14 cellular contexts compared by ENCODE assay signal in genomic region chr7:107208046-107208458, GRCh38. TPM values are rescaled to one million over a fixed set of nuclear protein-coding genes. Genes with fewer than 3 reads are reported as not detected.
DNase-seq lines count a peak whose midpoint lies in the region; ATAC-seq and TF ChIP-seq lines count a peak whose summit lies in the region.
"Had no signal": no experiment of that assay in that cellular context is flagged by ENCODE, and none has a peak within 500 bp of the region (broad histone marks: within the 10 kb centered on the region; RNA-seq: fewer than 3 reads in every experiment).

No MANE protein-coding gene starts in this region.

- no peak overlapping the region for H3K4me3 Mint-ChIP-seq in activated T-helper 17 cell treated with anti-CD3 and anti-CD28 coated beads, Interleukin-2, amount 50 U/mL, for 72 hours

- no peaks in the 10 kb centered on the region for H3K79me2 ChIP-seq in GM23248 (ENCODE audit: insufficient read depth)

- TF ChIP-seq CTCF in brain microvascular endothelial cell (IDR thresholded peaks at IDR 0.05; ENCODE audit: low read depth, low read length, missing control alignments), result no peak
- no peak for TF ChIP-seq CTCF in stomach (IDR thresholded peaks at IDR 0.05)

- H3K4me2 ChIP-seq in GM23248 (ENCODE audit: unreplicated experiment), result no peak overlapping the region

- 17 to 30% methylated on average over 1 of the region's 1 CpG for WGBS in GM23248 (ENCODE audit: low coverage in 1 of 2, low lambda C conversion rate in 2 of 2, missing lambda C conversion rate in 2 of 2), 2 experiments
- WGBS in stomach, 5 donors, result 63 to 86% (median 76%) methylated on average over 1 of the region's 1 CpG

- no peaks in the 10 kb centered on the region for H3K9me2 ChIP-seq in GM23248 (ENCODE audit: insufficient read depth)

- no peaks in the 10 kb centered on the region for H4K20me1 ChIP-seq in GM23248 (ENCODE audit: insufficient read depth)

- H3K9ac ChIP-seq in GM23248, result peak overlapping the region; percentile 14; the same call in 1 of the 2 replicates

- H3K36me3 ChIP-seq in GM23248 (ENCODE audit: low read depth) (peaks cover 15% of the 10 kb centered on the region), brain microvascular endothelial cell (replicated peaks) (peaks cover 12% of the 10 kb centered on the region), stomach (peaks cover 7 to 76% (median 68%) of the 10 kb centered on the region in 4 donors)

- in situ Hi-C loops in GM23248 (cut with MboI) (no loop called here), brain microvascular endothelial cell (cut with HindIII; ENCODE audit: low pct_ligation_motif_present, low sequenced_read_pairs) (no loop called here)

- peak overlapping the region; percentile 44 for H3K27ac ChIP-seq in GM23248
- peak overlapping the region; percentile 6 for H3K27ac ChIP-seq in brain microvascular endothelial cell
- H3K27ac ChIP-seq in stomach, result peak overlapping the region in 3 of 5 donors; percentile 0 to 56 (median 47)

- intact Hi-C loops in left ventricle myocardium superior (cut with micrococcal nuclease) (loop anchor here (10.0 kb wide), 2 partner anchors 257 to 517 kb away; no protein-coding TSS in a partner anchor), stomach (cut with DNase I; ENCODE audit: low total_unique reads) (no loop called here)

- peaks cover 84% of the 10 kb centered on the region for H3K36me3 Mint-ChIP-seq in activated T-helper 17 cell treated with anti-CD3 and anti-CD28 coated beads, Interleukin-2, amount 50 U/mL, for 72 hours (ENCODE audit: low read depth)

- no peaks in the 10 kb centered on the region for H3K9me3 Mint-ChIP-seq in activated T-helper 17 cell treated with anti-CD3 and anti-CD28 coated beads, Interleukin-2, amount 50 U/mL, for 72 hours

- ATAC-seq in left ventricle myocardium superior, result peak; percentile 61
- no peak for ATAC-seq in GM21381 (IDR thresholded peaks at IDR 0.05; ENCODE audit: unreplicated experiment)
- ATAC-seq in GM21529 (IDR thresholded peaks at IDR 0.05; ENCODE audit: unreplicated experiment), result no peak
- ATAC-seq in activated T-helper 17 cell treated with anti-CD3 and anti-CD28 coated beads, Interleukin-2, amount 50 U/mL, for 72 hours (replicated peaks), result no peak
- ATAC-seq: PC-3 had no signal

- DNase-seq in GM23248, result peak; percentile 51
- DNase-seq in brain microvascular endothelial cell, result peak; percentile 6
- DNase-seq in left ventricle myocardium superior, result no peak
- no peak for DNase-seq in stomach
- DNase-seq in retina, result no peak
- DNase-seq: activated CD8-positive, alpha-beta memory T cell treated with anti-CD3 and anti-CD28 coated beads, Interleukin-2, amount 50 U/mL, for 4 hours; central memory CD4-positive, alpha-beta T cell; midbrain; NCI-H187; PC-3; T-helper 9 cell had no signal

- H3K27me3 Mint-ChIP-seq in activated T-helper 17 cell treated with anti-CD3 and anti-CD28 coated beads, Interleukin-2, amount 50 U/mL, for 72 hours, result no peaks in the 10 kb centered on the region

- no peak for TF ChIP-seq POLR2A in stomach (IDR thresholded peaks at IDR 0.05)

- no peaks in the 10 kb centered on the region for H3K9me3 ChIP-seq in GM23248 (ENCODE audit: low read depth)
- H3K9me3 ChIP-seq in stomach, result no peaks in the 10 kb centered on the region

- H2AFZ ChIP-seq in GM23248, result 0 out of 2 replicates have a peak overlapping the region, but pooled peaks have one; percentile 11

- H3K4me1 ChIP-seq in GM23248 (ENCODE audit: insufficient read depth), result peaks cover 10% of the 10 kb centered on the region
- peaks cover 0 to 20% (median 12%) of the 10 kb centered on the region in 4 donors for H3K4me1 ChIP-seq in stomach

- peaks cover 13% of the 10 kb centered on the region; the same call in 1 of the 2 replicates for H3F3A ChIP-seq in GM23248 (ENCODE audit: insufficient read depth)

- H3K27ac Mint-ChIP-seq in activated T-helper 17 cell treated with anti-CD3 and anti-CD28 coated beads, Interleukin-2, amount 50 U/mL, for 72 hours, result no peak overlapping the region

- H3K4me3 ChIP-seq in GM23248 (no peak overlapping the region), brain microvascular endothelial cell (ENCODE audit: low read depth, low read length) (no peak overlapping the region), stomach (no peak overlapping the region)

- TF ChIP-seq EP300 in stomach (IDR thresholded peaks at IDR 0.05), result no peak

- peaks cover 3% of the 10 kb centered on the region for H3K4me1 Mint-ChIP-seq in activated T-helper 17 cell treated with anti-CD3 and anti-CD28 coated beads, Interleukin-2, amount 50 U/mL, for 72 hours

- H3K27me3 ChIP-seq in GM23248 (replicated peaks; ENCODE audit: insufficient read depth), result no peaks in the 10 kb centered on the region
- H3K27me3 ChIP-seq in brain microvascular endothelial cell (replicated peaks), result no peaks in the 10 kb centered on the region
- no peaks in the 10 kb centered on the region for H3K27me3 ChIP-seq in stomach

RNA-seq across cellular contexts. Expression of gene HBP1, which starts 39.2 kb away (rescaled TPM):
- total RNA-seq in GM23248 (2014; rRNA removed; shearing (Covaris generic)), result 87.5 and 102 TPM in 2 replicates
- polyA plus RNA-seq in GM23248 (2016; fragmentation: Nextera tagmentation; extraction: Ambion mirVana), result 75.6 and 77.3 TPM in 2 replicates
- 81.4 TPM for total RNA-seq in left ventricle myocardium superior
- total RNA-seq in stomach, result 100 to 1,000 TPM in 1 of 5 donors, 10 to 100 TPM in 4; 12.5 to 201 (median 86.2) TPM
- polyA plus RNA-seq in stomach, result 10 to 100 TPM; 30.4 to 42.6 (median 41.3) TPM
- 10 to 100 TPM; 21.8 to 63.5 TPM for total RNA-seq in activated T-helper 17 cell treated with anti-CD3 and anti-CD28 coated beads, Interleukin-2, amount 50 U/mL, for 72 hours

Comparison
In these comparisons a context has a peak if more than half of its experiments do, and no peak if none do; other contexts are left out.
1. DNase-seq: peak in GM23248 (single experiment) and brain microvascular endothelial cell (single experiment); none in left ventricle myocardium superior (single experiment), stomach (single experiment) and retina (single experiment).
2. Peak in every context shown above with its lines, with median percentiles within 50 percentile points of each other: H3K27ac ChIP-seq.